In the genomic region with DNA sequence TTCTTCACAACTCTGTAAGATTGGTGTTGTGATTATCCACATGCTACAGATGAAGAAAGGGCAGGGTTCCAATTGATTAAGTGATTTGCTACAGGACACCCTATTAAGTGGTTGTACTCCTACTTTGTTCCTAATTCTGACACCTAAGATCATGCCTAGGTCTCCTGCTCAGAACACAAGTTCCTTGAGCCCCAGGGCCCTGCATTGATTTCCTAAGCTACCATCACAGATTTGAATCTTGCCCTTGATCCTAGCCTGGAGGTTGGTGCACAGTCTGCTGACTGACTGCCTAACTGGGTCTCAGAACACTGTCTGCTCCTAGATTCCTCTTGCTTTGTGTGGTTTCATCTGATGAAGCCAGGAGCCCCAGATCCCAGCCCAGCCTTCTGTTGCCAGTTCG, we compare ENCODE assay signal across 1 cellular context.
TF ChIP-seq lines count a peak whose summit lies in the region.

No MANE protein-coding gene starts in this region.

TF ChIP-seq in GM23338, 12 proteins besides CTCF, POLR2A, EP300 and RAD21 (continued from another document):
- TF ChIP-seq REST (IDR thresholded peaks at IDR 0.05; ENCODE audit: unreplicated experiment), result no peak
